ENCODE assay signal across 35 cellular contexts in the genomic region with DNA sequence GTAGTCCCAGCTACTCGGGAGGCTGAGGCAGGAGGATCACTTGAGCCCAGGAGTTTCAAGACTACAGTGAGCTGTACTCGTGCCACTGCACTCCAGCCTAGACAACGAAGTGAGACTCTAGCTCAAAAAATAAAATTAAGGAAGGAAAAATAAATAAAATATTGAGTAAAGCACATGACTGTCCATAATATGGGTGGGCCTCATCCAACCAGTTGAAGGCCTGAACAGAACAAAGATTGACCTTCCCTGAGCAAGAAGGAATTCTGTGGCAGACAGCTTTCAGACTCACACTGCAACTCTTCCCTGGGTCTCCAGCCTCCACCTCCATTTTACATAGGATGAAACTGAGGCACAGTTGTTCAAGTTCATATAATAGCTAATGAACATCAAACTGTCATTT.
A peak's percentile ranks its signal among the peaks of the same experiment; 100 is the strongest.
DNase-seq lines count a peak whose midpoint lies in the region; ATAC-seq, FAIRE-seq and TF ChIP-seq lines count a peak whose summit lies in the region.
"Had no signal": no experiment of that assay in that cellular context is flagged by ENCODE, and none has a peak within 500 bp of the region (broad histone marks: within the 10 kb centered on the region; RNA-seq: fewer than 3 reads in every experiment).

No MANE protein-coding gene starts in this region.

- no peaks in the 10 kb centered on the region for H3K36me3 ChIP-seq in HEK293 (ENCODE audit: control insufficient read depth in 2 of 2, insufficient read depth in 1 of 2, low read length in 2 of 2)
- no peaks in the 10 kb centered on the region for H3K36me3 ChIP-seq in K562 (ENCODE audit: control insufficient read depth, insufficient read depth, low read length)
- H3K36me3 ChIP-seq in endodermal cell (ENCODE audit: control insufficient read depth, insufficient read depth, low read length): no peaks in the 10 kb centered on the region
- H3K36me3 ChIP-seq in esophagus squamous epithelium: no peaks in the 10 kb centered on the region
- H3K36me3 ChIP-seq: BE2C; BLaER1; BLaER1 treated with 17β-estradiol and CSF1 and Interleukin-3, amounts not matched to agents 10 nM and 100 nM had no signal

- no TSS peak for BruUV-seq in K562 (replicated peaks; lab: Mats Ljungman, UMichigan)

- in situ Hi-C loops in K562 (cut with MboI): no loop called here

- H3K79me2 ChIP-seq in K562 (ENCODE audit: control insufficient read depth, insufficient read depth, low read length): no peaks in the 10 kb centered on the region

- no peak for ATAC-seq in K562
- ATAC-seq: A549; CD8-positive, alpha-beta T cell had no signal

- H3K9me3 ChIP-seq in HEK293 (ENCODE audit: control insufficient read depth, insufficient read depth, low read depth, low read length) (no peaks in the 10 kb centered on the region), K562 (replicated peaks; ENCODE audit: control insufficient read depth, insufficient read depth, low read depth, low read length) (no peaks in the 10 kb centered on the region), endodermal cell (ENCODE audit: control insufficient read depth, low read length) (peaks cover 5% of the 10 kb centered on the region), esophagus squamous epithelium (no peaks in the 10 kb centered on the region)
- H3K9me3 ChIP-seq: BE2C, Caco-2 had no signal

- peaks cover 9% of the 10 kb centered on the region for H3K9me3 Mint-ChIP-seq in endodermal cell
- H3K9me3 Mint-ChIP-seq: CD4-positive, alpha-beta T cell had no signal

- peaks cover 1% of the 10 kb centered on the region for H3K27me3 Mint-ChIP-seq in endodermal cell (ENCODE audit: insufficient read depth)

- peaks cover 24% of the 10 kb centered on the region for H3K4me1 Mint-ChIP-seq in endodermal cell
- H3K4me1 Mint-ChIP-seq: B cell; CD14-positive monocyte; CD4-positive, alpha-beta memory T cell; CD8-positive, alpha-beta memory T cell had no signal

- no peak overlapping the region for H3K4me3 Mint-ChIP-seq in endodermal cell
- H3K4me3 Mint-ChIP-seq: B cell; CD14-positive monocyte; CD4-positive, alpha-beta T cell; CD4-positive, CD25-positive, alpha-beta regulatory T cell; CD8-positive, alpha-beta memory T cell; CD8-positive, alpha-beta T cell had no signal

- CTCF ChIA-PET in HEK293 (lab: Yijun Ruan, JAX) (interaction anchor here (4.9 kb wide), 1 partner anchor 14 kb away, joined by 34 read pairs; no protein-coding TSS in a partner anchor), K562 (lab: Yijun Ruan, JAX; ENCODE audit: low intra/inter-chr PET ratio) (no interaction called here)

- FAIRE-seq in K562 (lab: Jason Lieb, UNC): no peak
- FAIRE-seq: A204.1, A549, D721Med had no signal

- no peak overlapping the region for H3K27ac Mint-ChIP-seq in endodermal cell
- H3K27ac Mint-ChIP-seq: B cell; CD14-positive monocyte; CD4-positive, alpha-beta memory T cell; CD4-positive, alpha-beta T cell; CD4-positive, CD25-positive, alpha-beta regulatory T cell; CD8-positive, alpha-beta memory T cell; CD8-positive, alpha-beta T cell had no signal

- no peaks in the 10 kb centered on the region for H3K9me1 ChIP-seq in K562 (ENCODE audit: control insufficient read depth, insufficient read depth, low read length)

- H4K20me1 ChIP-seq in K562 (replicated peaks; ENCODE audit: control insufficient read depth, insufficient read depth, low read length): peaks cover 4% of the 10 kb centered on the region; the same call in 1 of the 2 replicates
- H4K20me1 ChIP-seq: BLaER1; BLaER1 treated with 17β-estradiol and CSF1 and Interleukin-3, amounts not matched to agents 10 nM and 100 nM had no signal

- 0% methylated on average over 3 of the region's 3 CpGs for WGBS in K562 (ENCODE audit: insufficient coverage, low coverage, missing lambda C conversion rate)
- WGBS in endodermal cell (ENCODE audit: insufficient coverage in 1 of 2, insufficient read length in 1 of 2), 2 experiments: 80 to 95% methylated on average over 3 of the region's 3 CpGs
- WGBS in esophagus squamous epithelium, 2 donors: 88 to 100% methylated on average over 2 to 3 of the region's 3 CpGs

- DNase-seq in K562 (ENCODE audit: extremely low read depth in 1 of 4, low spot score in 3 of 4) (no peak), mesenteric fat pad (ENCODE audit: low spot score) (peak; percentile 26), endodermal cell (no peak), esophagus squamous epithelium (lab: John Stamatoyannopoulos, UW) (no peak)
- DNase-seq in activated CD4-positive, alpha-beta T cell treated with anti-CD3 and anti-CD28 coated beads, Interleukin-2, amount 50 U/mL, for 48 hours: no peak
- DNase-seq: 8988T; ACHN; AML-193; BE2C; C1 segment of cervical spinal cord; Calu3; CD4-positive, alpha-beta memory T cell; CD4-positive, alpha-beta T cell; CD4-positive, CD25-positive, alpha-beta regulatory T cell; CD8-positive, alpha-beta memory T cell; CD8-positive, alpha-beta T cell; COR-L47; DMS 273 treated with DMSO at 0.1 percent for 48 hours; DMS153; DMS53; DMS79; DMS79 treated with DMSO at 0.1 percent for 48 hours; DND-41; EL had no signal

- no peak overlapping the region for H3K27ac ChIP-seq in HEK293 (ENCODE audit: extremely low read depth, low read depth, low read length)
- H3K27ac ChIP-seq in K562 (ENCODE audit: extremely low read depth, low read depth, low read length): no peak overlapping the region
- no peak overlapping the region for H3K27ac ChIP-seq in endodermal cell (ENCODE audit: low read depth, low read length)
- H3K27ac ChIP-seq in esophagus squamous epithelium: no peak overlapping the region
- H3K27ac ChIP-seq: 22Rv1; A549; BLaER1; BLaER1 treated with 17β-estradiol and CSF1 and Interleukin-3, amounts not matched to agents 10 nM and 100 nM; C4-2B had no signal

- H3K4me3 ChIP-seq in HEK293 (ENCODE audit: low read depth, low read length) (no peak overlapping the region), K562 (no peak overlapping the region), endodermal cell (ENCODE audit: low read length) (no peak overlapping the region), esophagus squamous epithelium (no peak overlapping the region)
- H3K4me3 ChIP-seq: A549; BLaER1; BLaER1 treated with 17β-estradiol and CSF1 and Interleukin-3, amounts not matched to agents 10 nM and 100 nM had no signal

- H3K4me1 ChIP-seq in HEK293 (ENCODE audit: control insufficient read depth, insufficient read depth, low read length): no peaks in the 10 kb centered on the region
- no peaks in the 10 kb centered on the region for H3K4me1 ChIP-seq in K562 (replicated peaks in 1 of 2; ENCODE audit: control insufficient read depth in 2 of 2, insufficient read depth in 2 of 2, low read length in 2 of 2)
- H3K4me1 ChIP-seq in endodermal cell (ENCODE audit: control insufficient read depth, insufficient read depth, low read length): no peaks in the 10 kb centered on the region
- peaks cover 0 to 21% (median 11%) of the 10 kb centered on the region in 3 donors for H3K4me1 ChIP-seq in esophagus squamous epithelium
- H3K4me1 ChIP-seq: A549; BE2C; BLaER1; BLaER1 treated with 17β-estradiol and CSF1 and Interleukin-3, amounts not matched to agents 10 nM and 100 nM; Caco-2 had no signal

- TF ChIP-seq RAD21 in K562 (CRISPR knock-in tag; conservative IDR thresholded peaks at IDR 0.05 in 1 of 2, IDR thresholded peaks at IDR 0.05 in 1 of 2): no peak

- no peak overlapping the region for H3K4me2 ChIP-seq in K562 (ENCODE audit: insufficient read depth, low read length)
- H3K4me2 ChIP-seq: A549; BLaER1; BLaER1 treated with 17β-estradiol and CSF1 and Interleukin-3, amounts not matched to agents 10 nM and 100 nM had no signal

- H3K36me3 Mint-ChIP-seq in endodermal cell (ENCODE audit: low read depth): no peaks in the 10 kb centered on the region
- H3K36me3 Mint-ChIP-seq: CD14-positive monocyte; CD4-positive, alpha-beta memory T cell; CD4-positive, CD25-positive, alpha-beta regulatory T cell; CD8-positive, alpha-beta memory T cell; CD8-positive, alpha-beta T cell had no signal

- POLR2A ChIA-PET in HEK293 (lab: Yijun Ruan, JAX) (no interaction called here), K562 (lab: Yijun Ruan, JAX) (interaction anchor here (0.9 to 1.4 kb wide), 2 partner anchors 10 to 13 kb away, joined by 3 to 4 read pairs; no protein-coding TSS in a partner anchor)

- intact Hi-C loops in K562 (cut with micrococcal nuclease): no loop called here
- intact Hi-C loops in esophagus squamous epithelium (cut with DNase I): no loop called here

- TF ChIP-seq CTCF in HEK293 (tag by site-specific recombination; IDR thresholded peaks at IDR 0.05): no peak
- no peak for TF ChIP-seq CTCF in K562 (IDR thresholded peaks at IDR 0.05 in 2 of 3, conservative IDR thresholded peaks at IDR 0.05 in 1 of 3; ENCODE audit: insufficient read depth in 2 of 3, low read depth in 1 of 3, low read length in 3 of 3)
- no peak for TF ChIP-seq CTCF in endodermal cell (conservative IDR thresholded peaks at IDR 0.05)
- TF ChIP-seq CTCF in esophagus squamous epithelium (IDR thresholded peaks at IDR 0.05): no peak

- H3K27me3 ChIP-seq in K562 (ENCODE audit: control insufficient read depth in 2 of 2, insufficient read depth in 2 of 2, low read length in 2 of 2) (peaks cover 9 to 34% of the 10 kb centered on the region in 2 experiments), endodermal cell (ENCODE audit: control insufficient read depth, insufficient read depth, low read length, poor library complexity, severe bottlenecking) (no peaks in the 10 kb centered on the region), esophagus squamous epithelium (peaks cover 0 to 1% (median 0%) of the 10 kb centered on the region in 4 donors)
- H3K27me3 ChIP-seq: BE2C; BLaER1; BLaER1 treated with 17β-estradiol and CSF1 and Interleukin-3, amounts not matched to agents 10 nM and 100 nM had no signal

- H3K9ac ChIP-seq in K562 (ENCODE audit: insufficient read depth in 1 of 2, low read depth in 2 of 2, low read length in 2 of 2): no peak overlapping the region
- no peak overlapping the region for H3K9ac ChIP-seq in endodermal cell (ENCODE audit: extremely low read depth, low read length, poor library complexity, severe bottlenecking)
- H3K9ac ChIP-seq: BLaER1; BLaER1 treated with 17β-estradiol and CSF1 and Interleukin-3, amounts not matched to agents 10 nM and 100 nM had no signal

- TF ChIP-seq POLR2A in K562 (conservative IDR thresholded peaks at IDR 0.05) (no peak), esophagus squamous epithelium (IDR thresholded peaks at IDR 0.05) (no peak)

- no peak overlapping the region for H2AFZ ChIP-seq in K562 (ENCODE audit: low read depth, low read length)

- no peak for TF ChIP-seq EP300 in K562 (IDR thresholded peaks at IDR 0.05; ENCODE audit: low read length)

TF ChIP-seq in HEK293, 187 proteins besides CTCF, POLR2A, EP300 and RAD21 (continues in another document):
- TF ChIP-seq ZNF10 (tag by site-specific recombination; IDR thresholded peaks at IDR 0.05): peak; percentile 56; the same call in 1 of the 2 replicates

TF ChIP-seq in K562, 482 proteins besides CTCF, POLR2A, EP300 and RAD21 (continues in another document):
- TF ChIP-seq ATF3 (IDR thresholded peaks at IDR 0.05): no peak
- no peak for TF ChIP-seq ATF3 (CRISPR knock-in tag; conservative IDR thresholded peaks at IDR 0.05)
